ENCODE assay signal across 12 cellular contexts in the genomic region with DNA sequence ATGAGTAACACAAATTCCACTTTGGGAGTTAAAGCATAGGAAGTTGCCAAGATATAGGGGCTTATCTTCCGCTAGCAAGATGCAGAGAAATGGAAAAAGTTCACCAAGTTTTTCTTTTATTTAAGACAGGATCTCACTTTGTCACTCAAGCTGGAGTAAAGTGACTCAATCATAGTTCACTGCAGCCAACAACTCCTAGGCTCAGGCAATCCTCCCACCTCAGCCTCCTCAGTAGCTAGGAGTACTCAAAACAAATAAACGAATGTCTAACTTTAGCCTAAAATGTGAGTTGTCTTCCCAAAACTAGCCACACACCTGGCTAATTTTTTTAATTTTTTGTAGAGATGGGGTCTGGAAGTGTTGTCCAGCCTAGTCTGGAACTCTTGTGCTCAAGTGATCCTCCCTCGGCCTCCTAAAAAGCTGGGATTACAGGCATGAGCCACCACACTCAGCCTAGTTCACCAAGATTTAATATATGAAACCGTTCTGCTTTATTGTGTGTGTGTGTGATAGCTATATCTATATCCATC. TPM values are rescaled to one million over a fixed set of nuclear protein-coding genes. Genes with fewer than 3 reads are reported as not detected.
A peak's percentile ranks its signal among the peaks of the same experiment; 100 is the strongest.
DNase-seq lines count a peak whose midpoint lies in the region; ATAC-seq and TF ChIP-seq lines count a peak whose summit lies in the region.
"Had no signal": no experiment of that assay in that cellular context is flagged by ENCODE, and none has a peak within 500 bp of the region (broad histone marks: within the 10 kb centered on the region; RNA-seq: fewer than 3 reads in every experiment).

No MANE protein-coding gene starts in this region.

- H3K27me3 ChIP-seq in endodermal cell (ENCODE audit: control insufficient read depth, insufficient read depth, low read length, poor library complexity, severe bottlenecking): no peaks in the 10 kb centered on the region

- H3K36me3 Mint-ChIP-seq in endodermal cell (ENCODE audit: low read depth): peaks cover 15% of the 10 kb centered on the region

- H3K27ac Mint-ChIP-seq in endodermal cell: no peak overlapping the region

- H3K4me1 Mint-ChIP-seq in endodermal cell: no peaks in the 10 kb centered on the region

- ATAC-seq in GM19395 (IDR thresholded peaks at IDR 0.05; ENCODE audit: unreplicated experiment) (no peak), GM18870 (IDR thresholded peaks at IDR 0.05; ENCODE audit: unreplicated experiment) (no peak), GM21528 (IDR thresholded peaks at IDR 0.05; ENCODE audit: low FRiP score, unreplicated experiment) (no peak)

- no peak overlapping the region for H3K9ac ChIP-seq in endodermal cell (ENCODE audit: extremely low read depth, low read length, poor library complexity, severe bottlenecking)

- DNase-seq in EL (peak; percentile 57), RPMI7951 (ENCODE audit: low read depth) (peak; percentile 69), endodermal cell (no peak), renal cortical epithelial cell (ENCODE audit: low read depth) (peak; percentile 21), NCI-H1694 treated with DMSO at 0.1 percent for 48 hours (lab: John Stamatoyannopoulos, UW) (no peak)
- DNase-seq: erythroblast, KG1, NCI-H524 had no signal

- no peaks in the 10 kb centered on the region for H3K4me1 ChIP-seq in endodermal cell (ENCODE audit: control insufficient read depth, insufficient read depth, low read length)

- peaks cover 43% of the 10 kb centered on the region for H3K36me3 ChIP-seq in endodermal cell (ENCODE audit: control insufficient read depth, insufficient read depth, low read length)

- H3K9me3 ChIP-seq in endodermal cell (ENCODE audit: control insufficient read depth, low read length): no peaks in the 10 kb centered on the region

- H3K27me3 Mint-ChIP-seq in endodermal cell (ENCODE audit: insufficient read depth): peaks cover 8% of the 10 kb centered on the region

- WGBS in endodermal cell (ENCODE audit: insufficient coverage in 1 of 2, insufficient read length in 1 of 2), 2 experiments: 91 to 100% methylated on average over 1 to 3 of the region's 4 CpGs

- H3K27ac ChIP-seq in endodermal cell (ENCODE audit: low read depth, low read length): peak overlapping the region; percentile 56
- H3K27ac ChIP-seq: SK-N-MC had no signal

- H3K9me3 Mint-ChIP-seq in endodermal cell: no peaks in the 10 kb centered on the region

- TF ChIP-seq CTCF in endodermal cell (conservative IDR thresholded peaks at IDR 0.05): no peak

- H3K4me3 ChIP-seq in endodermal cell (ENCODE audit: low read length): no peak overlapping the region
- H3K4me3 ChIP-seq: SK-N-MC had no signal

- no peak overlapping the region for H3K4me3 Mint-ChIP-seq in endodermal cell

RNA-seq across cellular contexts. Expression of a gene that starts 9.9 kb away (rescaled TPM):
- 11,641 and 12,249 TPM in 2 replicates for total RNA-seq in RPMI7951 (2014; rRNA removed; shearing (Covaris generic))
- total RNA-seq in endodermal cell: 100 to 1,000 TPM in 1 of 2 donors, 10 to 100 TPM in 1; 84.3 to 155 TPM
- 2,565 TPM for polyA plus RNA-seq in endodermal cell (2013, experiment 1 of 2)
- 2,676 TPM for polyA plus RNA-seq in endodermal cell (2013, experiment 2 of 2)
- total RNA-seq in renal cortical epithelial cell: 2,197 and 3,974 TPM in 2 replicates

RNA-seq across cellular contexts. Expression of a gene that starts 36.5 kb away (rescaled TPM):
- 9.9 and 18.1 TPM in 2 replicates for total RNA-seq in RPMI7951 (2014; rRNA removed; shearing (Covaris generic))
- total RNA-seq in endodermal cell (10 to 100 TPM in 1 of 2 donors, 1 to 10 TPM in 1; 8.1 to 13.0 TPM), renal cortical epithelial cell (5.2 and 6.1 TPM in 2 replicates)
- 19.4 TPM for polyA plus RNA-seq in endodermal cell (2013, experiment 1 of 2)
- 19.0 TPM for polyA plus RNA-seq in endodermal cell (2013, experiment 2 of 2)

Comparison
In these comparisons a context has a peak if more than half of its experiments do, and no peak if none do; other contexts are left out.
1. DNase-seq: peak in EL (single experiment), RPMI7951 (single experiment) and renal cortical epithelial cell (single experiment); none in endodermal cell (single experiment) and NCI-H1694 treated with DMSO at 0.1 percent for 48 hours (single experiment).
2. RNA of a gene that starts 9.9 kb away (total RNA-seq): 11,641 to 12,249 TPM in RPMI7951 and 2,197 to 3,974 TPM in renal cortical epithelial cell; 84.3 to 155 TPM in endodermal cell; every median in the first group is over 10 times any median in the second.